1 cellular context compared by ENCODE assay signal in the genomic region with DNA sequence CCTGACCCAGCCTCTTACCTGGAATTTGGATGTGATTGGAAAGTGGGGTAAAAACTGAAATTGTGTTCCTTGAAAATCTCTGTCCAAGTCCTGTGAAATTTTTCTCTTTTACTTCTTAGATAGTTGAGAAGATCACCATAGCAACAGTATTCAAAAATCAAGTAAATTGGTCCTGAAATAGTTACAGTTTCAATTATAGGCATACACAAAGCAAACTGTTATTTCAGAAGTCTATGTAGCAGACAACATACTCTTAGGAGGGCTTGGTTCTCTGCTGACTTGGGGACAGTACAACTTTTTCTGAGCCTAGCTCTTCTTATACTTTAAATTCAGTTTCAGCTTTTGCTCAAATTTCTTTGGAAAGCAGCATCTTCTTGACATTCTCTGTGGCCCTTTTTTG.
TF ChIP-seq lines count a peak whose summit lies in the region.

No MANE protein-coding gene starts in this region.

TF ChIP-seq in GM23338, 12 proteins besides CTCF, POLR2A, EP300 and RAD21 (continued from another document):
- TF ChIP-seq, protein P1, sequence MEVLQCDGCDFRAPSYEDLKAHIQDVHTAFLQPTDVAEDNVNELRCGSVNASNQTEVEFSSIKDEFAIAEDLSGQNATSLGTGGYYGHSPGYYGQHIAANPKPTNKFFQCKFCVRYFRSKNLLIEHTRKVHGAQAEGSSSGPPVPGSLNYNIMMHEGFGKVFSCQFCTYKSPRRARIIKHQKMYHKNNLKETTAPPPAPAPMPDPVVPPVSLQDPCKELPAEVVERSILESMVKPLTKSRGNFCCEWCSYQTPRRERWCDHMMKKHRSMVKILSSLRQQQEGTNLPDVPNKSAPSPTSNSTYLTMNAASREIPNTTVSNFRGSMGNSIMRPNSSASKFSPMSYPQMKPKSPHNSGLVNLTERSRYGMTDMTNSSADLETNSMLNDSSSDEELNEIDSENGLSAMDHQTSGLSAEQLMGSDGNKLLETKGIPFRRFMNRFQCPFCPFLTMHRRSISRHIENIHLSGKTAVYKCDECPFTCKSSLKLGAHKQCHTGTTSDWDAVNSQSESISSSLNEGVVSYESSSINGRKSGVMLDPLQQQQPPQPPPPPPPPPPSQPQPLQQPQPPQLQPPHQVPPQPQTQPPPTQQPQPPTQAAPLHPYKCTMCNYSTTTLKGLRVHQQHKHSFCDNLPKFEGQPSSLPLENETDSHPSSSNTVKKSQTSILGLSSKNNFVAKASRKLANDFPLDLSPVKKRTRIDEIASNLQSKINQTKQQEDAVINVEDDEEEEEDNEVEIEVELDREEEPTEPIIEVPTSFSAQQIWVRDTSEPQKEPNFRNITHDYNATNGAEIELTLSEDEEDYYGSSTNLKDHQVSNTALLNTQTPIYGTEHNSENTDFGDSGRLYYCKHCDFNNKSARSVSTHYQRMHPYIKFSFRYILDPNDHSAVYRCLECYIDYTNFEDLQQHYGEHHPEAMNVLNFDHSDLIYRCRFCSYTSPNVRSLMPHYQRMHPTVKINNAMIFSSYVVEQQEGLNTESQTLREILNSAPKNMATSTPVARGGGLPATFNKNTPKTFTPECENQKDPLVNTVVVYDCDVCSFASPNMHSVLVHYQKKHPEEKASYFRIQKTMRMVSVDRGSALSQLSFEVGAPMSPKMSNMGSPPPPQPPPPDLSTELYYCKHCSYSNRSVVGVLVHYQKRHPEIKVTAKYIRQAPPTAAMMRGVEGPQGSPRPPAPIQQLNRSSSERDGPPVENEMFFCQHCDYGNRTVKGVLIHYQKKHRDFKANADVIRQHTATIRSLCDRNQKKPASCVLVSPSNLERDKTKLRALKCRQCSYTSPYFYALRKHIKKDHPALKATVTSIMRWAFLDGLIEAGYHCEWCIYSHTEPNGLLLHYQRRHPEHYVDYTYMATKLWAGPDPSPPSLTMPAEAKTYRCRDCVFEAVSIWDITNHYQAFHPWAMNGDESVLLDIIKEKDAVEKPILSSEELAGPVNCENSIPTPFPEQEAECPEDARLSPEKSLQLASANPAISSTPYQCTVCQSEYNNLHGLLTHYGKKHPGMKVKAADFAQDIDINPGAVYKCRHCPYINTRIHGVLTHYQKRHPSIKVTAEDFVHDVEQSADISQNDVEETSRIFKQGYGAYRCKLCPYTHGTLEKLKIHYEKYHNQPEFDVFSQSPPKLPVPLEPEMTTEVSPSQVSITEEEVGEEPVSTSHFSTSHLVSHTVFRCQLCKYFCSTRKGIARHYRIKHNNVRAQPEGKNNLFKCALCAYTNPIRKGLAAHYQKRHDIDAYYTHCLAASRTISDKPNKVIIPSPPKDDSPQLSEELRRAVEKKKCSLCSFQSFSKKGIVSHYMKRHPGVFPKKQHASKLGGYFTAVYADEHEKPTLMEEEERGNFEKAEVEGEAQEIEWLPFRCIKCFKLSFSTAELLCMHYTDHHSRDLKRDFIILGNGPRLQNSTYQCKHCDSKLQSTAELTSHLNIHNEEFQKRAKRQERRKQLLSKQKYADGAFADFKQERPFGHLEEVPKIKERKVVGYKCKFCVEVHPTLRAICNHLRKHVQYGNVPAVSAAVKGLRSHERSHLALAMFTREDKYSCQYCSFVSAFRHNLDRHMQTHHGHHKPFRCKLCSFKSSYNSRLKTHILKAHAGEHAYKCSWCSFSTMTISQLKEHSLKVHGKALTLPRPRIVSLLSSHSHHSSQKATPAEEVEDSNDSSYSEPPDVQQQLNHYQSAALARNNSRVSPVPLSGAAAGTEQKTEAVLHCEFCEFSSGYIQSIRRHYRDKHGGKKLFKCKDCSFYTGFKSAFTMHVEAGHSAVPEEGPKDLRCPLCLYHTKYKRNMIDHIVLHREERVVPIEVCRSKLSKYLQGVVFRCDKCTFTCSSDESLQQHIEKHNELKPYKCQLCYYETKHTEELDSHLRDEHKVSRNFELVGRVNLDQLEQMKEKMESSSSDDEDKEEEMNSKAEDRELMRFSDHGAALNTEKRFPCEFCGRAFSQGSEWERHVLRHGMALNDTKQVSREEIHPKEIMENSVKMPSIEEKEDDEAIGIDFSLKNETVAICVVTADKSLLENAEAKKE (CRISPR knock-in tag; IDR thresholded peaks at IDR 0.05): no peak
- TF ChIP-seq ZNF114 (CRISPR knock-in tag; IDR thresholded peaks at IDR 0.05) (no peak), EZH2phosphoT487 (IDR thresholded peaks at IDR 0.05; ENCODE audit: unreplicated experiment) (no peak), STAT1 (IDR thresholded peaks at IDR 0.05; ENCODE audit: unreplicated experiment) (no peak), NANOG (IDR thresholded peaks at IDR 0.05; ENCODE audit: borderline replicate concordance) (no peak), CREB1 (CRISPR knock-in tag; IDR thresholded peaks at IDR 0.05; ENCODE audit: low read depth) (no peak)
- TF ChIP-seq, protein P2, sequence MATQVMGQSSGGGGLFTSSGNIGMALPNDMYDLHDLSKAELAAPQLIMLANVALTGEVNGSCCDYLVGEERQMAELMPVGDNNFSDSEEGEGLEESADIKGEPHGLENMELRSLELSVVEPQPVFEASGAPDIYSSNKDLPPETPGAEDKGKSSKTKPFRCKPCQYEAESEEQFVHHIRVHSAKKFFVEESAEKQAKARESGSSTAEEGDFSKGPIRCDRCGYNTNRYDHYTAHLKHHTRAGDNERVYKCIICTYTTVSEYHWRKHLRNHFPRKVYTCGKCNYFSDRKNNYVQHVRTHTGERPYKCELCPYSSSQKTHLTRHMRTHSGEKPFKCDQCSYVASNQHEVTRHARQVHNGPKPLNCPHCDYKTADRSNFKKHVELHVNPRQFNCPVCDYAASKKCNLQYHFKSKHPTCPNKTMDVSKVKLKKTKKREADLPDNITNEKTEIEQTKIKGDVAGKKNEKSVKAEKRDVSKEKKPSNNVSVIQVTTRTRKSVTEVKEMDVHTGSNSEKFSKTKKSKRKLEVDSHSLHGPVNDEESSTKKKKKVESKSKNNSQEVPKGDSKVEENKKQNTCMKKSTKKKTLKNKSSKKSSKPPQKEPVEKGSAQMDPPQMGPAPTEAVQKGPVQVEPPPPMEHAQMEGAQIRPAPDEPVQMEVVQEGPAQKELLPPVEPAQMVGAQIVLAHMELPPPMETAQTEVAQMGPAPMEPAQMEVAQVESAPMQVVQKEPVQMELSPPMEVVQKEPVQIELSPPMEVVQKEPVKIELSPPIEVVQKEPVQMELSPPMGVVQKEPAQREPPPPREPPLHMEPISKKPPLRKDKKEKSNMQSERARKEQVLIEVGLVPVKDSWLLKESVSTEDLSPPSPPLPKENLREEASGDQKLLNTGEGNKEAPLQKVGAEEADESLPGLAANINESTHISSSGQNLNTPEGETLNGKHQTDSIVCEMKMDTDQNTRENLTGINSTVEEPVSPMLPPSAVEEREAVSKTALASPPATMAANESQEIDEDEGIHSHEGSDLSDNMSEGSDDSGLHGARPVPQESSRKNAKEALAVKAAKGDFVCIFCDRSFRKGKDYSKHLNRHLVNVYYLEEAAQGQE (IDR thresholded peaks at IDR 0.05; ENCODE audit: unreplicated experiment): no peak
